Comparison of ENCODE assay signal across 19 cellular contexts in the genomic region with DNA sequence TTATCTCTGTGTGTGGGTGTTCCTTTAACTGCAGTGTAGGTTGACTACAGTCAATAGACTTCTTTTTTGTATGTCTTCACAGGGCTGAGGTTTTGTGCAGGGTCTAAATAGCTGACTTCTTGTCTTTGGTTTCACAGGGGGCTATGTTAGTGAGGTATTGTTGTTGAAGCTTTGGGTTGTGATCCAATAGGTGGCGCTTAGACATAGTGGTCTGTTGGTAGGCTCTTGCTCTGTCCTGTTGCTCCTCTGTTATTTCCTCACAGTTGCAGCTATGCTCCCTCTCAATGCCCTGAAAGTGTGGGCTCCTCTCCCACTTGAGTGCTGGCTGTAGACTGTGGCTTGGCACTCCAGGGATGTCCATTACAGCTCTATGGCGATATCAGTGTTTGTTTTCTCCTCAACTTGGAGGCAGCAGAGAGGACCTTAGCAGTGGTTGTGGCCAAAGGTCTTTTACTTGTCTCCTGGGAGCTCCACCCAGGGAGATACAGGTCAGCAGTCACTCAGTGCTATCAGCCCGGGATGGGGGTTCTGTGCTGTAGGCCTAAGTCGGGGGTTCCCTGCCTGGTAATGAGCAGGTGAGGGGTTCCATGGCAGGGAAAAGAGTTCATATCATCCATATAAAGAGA. TPM values are rescaled to one million over a fixed set of nuclear protein-coding genes. Genes with fewer than 3 reads are reported as not detected.
DNase-seq lines count a peak whose midpoint lies in the region; ATAC-seq, FAIRE-seq and TF ChIP-seq lines count a peak whose summit lies in the region.
"Had no signal": no experiment of that assay in that cellular context is flagged by ENCODE, and none has a peak within 500 bp of the region (broad histone marks: within the 10 kb centered on the region; RNA-seq: fewer than 3 reads in every experiment).

No MANE protein-coding gene starts in this region.

- no peak for TF ChIP-seq EP300 in HepG2 (IDR thresholded peaks at IDR 0.05; ENCODE audit: low read depth in 2 of 2, low read length in 2 of 2)
- TF ChIP-seq EP300 in HepG2 (CRISPR knock-in tag; IDR thresholded peaks at IDR 0.05; ENCODE audit: borderline replicate concordance) = no peak

- no peak overlapping the region for H3K9ac ChIP-seq in HepG2 (ENCODE audit: insufficient read depth, low read depth, low read length)

- WGBS in HepG2 (ENCODE audit: low lambda C conversion rate) = 0% methylated on average over 2 of the region's 4 CpGs
- WGBS in right lobe of liver (ENCODE audit: insufficient coverage, low coverage, low lambda C conversion rate, missing lambda C conversion rate) = 33% methylated on average over 4 of the region's 4 CpGs

- H3K27ac ChIP-seq in HepG2 (ENCODE audit: extremely low read length, insufficient read depth, low read length) = no peak overlapping the region
- H3K27ac ChIP-seq in right lobe of liver = no peak overlapping the region
- no peak overlapping the region for H3K27ac ChIP-seq in tibial artery
- H3K27ac ChIP-seq in left ventricle myocardium inferior (replicated peaks) = no peak overlapping the region

- no peak for TF ChIP-seq CTCF in HepG2 (CRISPR knock-in tag; IDR thresholded peaks at IDR 0.05)
- TF ChIP-seq CTCF in right lobe of liver (IDR thresholded peaks at IDR 0.05) = no peak
- no peak for TF ChIP-seq CTCF in tibial artery (IDR thresholded peaks at IDR 0.05)
- no peak for TF ChIP-seq CTCF in left ventricle myocardium inferior (IDR thresholded peaks at IDR 0.05; ENCODE audit: borderline replicate concordance)

- FAIRE-seq in HepG2 (lab: Jason Lieb, UNC) = peak; percentile 28
- FAIRE-seq: GM19239, K562 had no signal

- no peak overlapping the region for H3K4me2 ChIP-seq in HepG2 (ENCODE audit: low read depth, low read length)

- H3K4me1 ChIP-seq in HepG2 (ENCODE audit: insufficient read depth, low read length) (no peaks in the 10 kb centered on the region), right lobe of liver (no peaks in the 10 kb centered on the region), tibial artery (no peaks in the 10 kb centered on the region), left ventricle myocardium inferior (no peaks in the 10 kb centered on the region)

- H3K36me3 ChIP-seq in HepG2 (replicated peaks in 1 of 2; ENCODE audit: control insufficient read depth in 1 of 2, insufficient read depth in 2 of 2, low read length in 2 of 2) = no peaks in the 10 kb centered on the region
- no peaks in the 10 kb centered on the region for H3K36me3 ChIP-seq in right lobe of liver
- no peaks in the 10 kb centered on the region for H3K36me3 ChIP-seq in tibial artery
- H3K36me3 ChIP-seq in left ventricle myocardium inferior = no peaks in the 10 kb centered on the region

- H3K4me3 ChIP-seq in HepG2 (replicated peaks in 1 of 3; ENCODE audit: insufficient read depth in 1 of 3, low read depth in 2 of 3, low read length in 3 of 3) = no peak overlapping the region
- H3K4me3 ChIP-seq in right lobe of liver = no peak overlapping the region
- H3K4me3 ChIP-seq in tibial artery = no peak overlapping the region
- H3K4me3 ChIP-seq in left ventricle myocardium inferior = no peak overlapping the region
- H3K4me3 ChIP-seq: K562 had no signal

- no peaks in the 10 kb centered on the region for H3K79me2 ChIP-seq in HepG2 (ENCODE audit: insufficient read depth, low read length)

- BruUV-seq in HepG2 (replicated peaks; lab: Mats Ljungman, UMichigan) = no TSS peak

- CTCF ChIA-PET in HepG2 (lab: Yijun Ruan, JAX; ENCODE audit: low intra/inter-chr PET ratio, low total read pairs) = no interaction called here

- H2AFZ ChIP-seq in HepG2 (ENCODE audit: low read length) = no peak overlapping the region

- no peaks in the 10 kb centered on the region for H3K9me3 ChIP-seq in HepG2 (ENCODE audit: low read length)
- H3K9me3 ChIP-seq in right lobe of liver = no peaks in the 10 kb centered on the region
- H3K9me3 ChIP-seq in tibial artery = no peaks in the 10 kb centered on the region
- no peaks in the 10 kb centered on the region for H3K9me3 ChIP-seq in left ventricle myocardium inferior (replicated peaks)

- POLR2A ChIA-PET in HepG2 (lab: Yijun Ruan, JAX) = no interaction called here

- no peak for TF ChIP-seq RAD21 in HepG2 (CRISPR knock-in tag; IDR thresholded peaks at IDR 0.05)

- in situ Hi-C loops in HepG2 (cut with HindIII; ENCODE audit: extremely low pct_ligation_motif_present, low pct_unique_long_range_greater_than_20kb) = no loop called here

- H3K27me3 ChIP-seq in HepG2 (ENCODE audit: control insufficient read depth in 1 of 2, insufficient read depth in 2 of 2, low read length in 2 of 2) (no peaks in the 10 kb centered on the region), right lobe of liver (no peaks in the 10 kb centered on the region), tibial artery (no peaks in the 10 kb centered on the region), left ventricle myocardium inferior (ENCODE audit: low read depth) (no peaks in the 10 kb centered on the region)

- intact Hi-C loops in HepG2 (cut with micrococcal nuclease; ENCODE audit: unreplicated experiment) (no loop called here), right lobe of liver (cut with DNase I) (no loop called here), tibial artery (cut with DNase I; ENCODE audit: low total_unique reads) (no loop called here), left ventricle myocardium inferior (cut with micrococcal nuclease) (no loop called here)

- ATAC-seq in HepG2 (peak; percentile 33; the same call in 1 of the 3 replicates), right lobe of liver (no peak), HG03159 (IDR thresholded peaks at IDR 0.05; ENCODE audit: unreplicated experiment) (no peak)
- ATAC-seq: K562 had no signal

- no peaks in the 10 kb centered on the region for H4K20me1 ChIP-seq in HepG2 (ENCODE audit: insufficient read depth, low read length)

- TF ChIP-seq POLR2A in HepG2 (IDR thresholded peaks at IDR 0.05; ENCODE audit: insufficient read depth in 1 of 2, low read depth in 2 of 2, low read length in 2 of 2) (no peak), right lobe of liver (IDR thresholded peaks at IDR 0.05) (no peak)

- DNase-seq in HepG2 (ENCODE audit: low spot score) (no peak), right lobe of liver (no peak), ecto neural progenitor cell (ENCODE audit: low spot score) (peak; percentile 30), iPS-NIHi7 (ENCODE audit: extremely low spot score) (peak; percentile 30), SK-N-DZ (ENCODE audit: low spot score) (no peak), tibial artery (no peak), left ventricle myocardium inferior (no peak)
- DNase-seq: C1 segment of cervical spinal cord, HCEC 1CT, NCI-H1417, NCI-H2029 treated with DMSO at 0.1 percent for 48 hours, NCI-H510A treated with DMSO at 0.1 percent for 48 hours, RPMI8226, SIG-M5 had no signal

TF ChIP-seq in HepG2, 621 proteins besides CTCF, POLR2A, EP300 and RAD21 (continues in another document):
- TF ChIP-seq TAF15 (IDR thresholded peaks at IDR 0.05; ENCODE audit: low read depth, low read length, poor library complexity, severe bottlenecking) = no peak
- TF ChIP-seq RBAK (CRISPR knock-in tag; IDR thresholded peaks at IDR 0.05) = no peak

RNA-seq across cellular contexts. Expression of a gene that starts 14.0 kb away (rescaled TPM):
- total RNA-seq in HepG2 (2016; rRNA removed; fragmentation: Illumina TruSeq; extraction: Trizol) (not detected in 2 replicates), right lobe of liver (under 1 TPM; 0.19 to 0.37 (median 0.20) TPM), left ventricle myocardium inferior (4.7 TPM)
- total RNA-seq in HepG2 (2016; cell fraction: cytosol; rRNA removed; fragmentation: Illumina TruSeq; extraction: Trizol; ENCODE audit: low read depth) = not detected in 2 replicates
- not detected in 2 replicates for total RNA-seq in HepG2 (2016; cell fraction: insoluble cytoplasmic fraction; rRNA removed; fragmentation: Illumina TruSeq; extraction: Trizol)
- not detected in 2 replicates for total RNA-seq in HepG2 (2016; cell fraction: membrane; rRNA removed; fragmentation: Illumina TruSeq; extraction: Trizol)
- total RNA-seq in HepG2 (2016; cell fraction: nucleus; rRNA removed; fragmentation: Illumina TruSeq; extraction: Trizol) = not detected in 2 replicates
- polyA plus RNA-seq in HepG2 (2011; rRNA removed) = not detected in 2 replicates
- polyA plus RNA-seq in HepG2 (2011; cell fraction: cytosol; rRNA removed) = not detected in 2 replicates
- not detected in 2 replicates for polyA plus RNA-seq in HepG2 (2011; cell fraction: nucleus; rRNA removed)
- not detected in 2 replicates for polyA plus RNA-seq in HepG2 (2012)
- not detected in 2 replicates for polyA plus RNA-seq in HepG2 (2016; cell fraction: cytosol; fragmentation: Illumina TruSeq; extraction: Trizol; ENCODE audit: low read depth)
- not detected in 2 replicates for polyA plus RNA-seq in HepG2 (2016; cell fraction: insoluble cytoplasmic fraction; fragmentation: Illumina TruSeq; extraction: Trizol; ENCODE audit: low read depth)
- polyA plus RNA-seq in HepG2 (2016; cell fraction: membrane; fragmentation: Illumina TruSeq; extraction: Trizol; ENCODE audit: low read depth) = not detected in 2 replicates
- not detected in 2 replicates for polyA plus RNA-seq in HepG2 (2016; cell fraction: nucleus; fragmentation: Illumina TruSeq; extraction: Trizol; ENCODE audit: insufficient read depth, low read depth)
- 0.19 TPM in 1 of 2 replicates, not detected in the other for polyA minus RNA-seq in HepG2 (2011; rRNA and poly(A)+ RNA removed; ENCODE audit: low replicate concordance)
- not detected in 2 replicates for polyA minus RNA-seq in HepG2 (2011; cell fraction: cytosol; rRNA and poly(A)+ RNA removed)
- not detected in 2 replicates for polyA minus RNA-seq in HepG2 (2011; cell fraction: nucleus; rRNA and poly(A)+ RNA removed)
- polyA plus RNA-seq in SK-N-DZ (2014; cell fraction: cytosol; rRNA removed) = not detected in 2 replicates
- not detected in 2 replicates for polyA plus RNA-seq in SK-N-DZ (2014; cell fraction: nucleus; rRNA removed)
- total RNA-seq: A172, Daoy had no signal

Comparison
In these comparisons a context has a peak if more than half of its experiments do, and no peak if none do; other contexts are left out.
1. DNase-seq: peak in ecto neural progenitor cell (single experiment) and iPS-NIHi7 (single experiment); none in HepG2 (single experiment), right lobe of liver (0 of 3), SK-N-DZ (single experiment), tibial artery (0 of 2) and left ventricle myocardium inferior (single experiment).